ENCODE assay signal across 27 cellular contexts in genomic region chr5:170614071-170614490, GRCh38.
DNase-seq lines count a peak whose midpoint lies in the region; ATAC-seq and TF ChIP-seq lines count a peak whose summit lies in the region.
"Had no signal": no experiment of that assay in that cellular context is flagged by ENCODE, and none has a peak within 500 bp of the region (broad histone marks: within the 10 kb centered on the region; RNA-seq: fewer than 3 reads in every experiment).

No MANE protein-coding gene starts in this region.

- no peak overlapping the region for H4K91ac ChIP-seq in neuronal stem cell (ENCODE audit: low read depth, low read length, poor library complexity)

- H3K4me3 ChIP-seq in neuronal stem cell (ENCODE audit: low read length in 2 of 2): no peak overlapping the region
- H3K4me3 ChIP-seq: coronary artery, esophagus squamous epithelium, GM12878, hepatocyte, PC-9, vagina had no signal

- no peak overlapping the region for H3K27ac ChIP-seq in neuronal stem cell (replicated peaks; ENCODE audit: low read length)
- H3K27ac ChIP-seq: 22Rv1, coronary artery, hepatocyte, KMS-11, vagina had no signal

- DNase-seq in NCI-H82 (lab: John Stamatoyannopoulos, UW): peak; percentile 51
- DNase-seq in NCI-H82 treated with DMSO at 0.1 percent for 48 hours (lab: John Stamatoyannopoulos, UW; ENCODE audit: unreplicated experiment): no peak
- DNase-seq in NCI-H524 treated with DMSO at 0.1 percent for 48 hours (lab: John Stamatoyannopoulos, UW): peak; percentile 76
- peak; percentile 40 for DNase-seq in chondrocyte (ENCODE audit: low spot score)
- no peak for DNase-seq in neuronal stem cell (ENCODE audit: low spot score)
- DNase-seq in activated CD4-positive, alpha-beta T cell treated with anti-CD3 and anti-CD28 coated beads for 4 hours: no peak
- no peak for DNase-seq in NCI-H2196 (lab: John Stamatoyannopoulos, UW; ENCODE audit: unreplicated experiment)
- DNase-seq: activated CD4-positive, CD25-positive, alpha-beta regulatory T cell treated with anti-CD3 and anti-CD28 coated beads, Interleukin-2, amount 50 U/mL, for 72 hours; activated CD8-positive, alpha-beta T cell treated with anti-CD3 and anti-CD28 coated beads, Interleukin-2, amount 10 ng/mL, durations not matched to agents 7 days and 5 days; anterior cingulate cortex; esophagus squamous epithelium; foreskin melanocyte; HFFc6; left colon; NCI-H774; nucleus accumbens had no signal

- H4K8ac ChIP-seq in neuronal stem cell (ENCODE audit: low read depth, low read length): peak overlapping the region; percentile 21

- no CpG with 5 or more reads among the region's 5 CpGs for WGBS in neuronal stem cell (ENCODE audit: extremely low coverage in 2 of 2, insufficient read length in 2 of 2, insufficient replicate concordance in 1 of 2), 2 donors

- H3K9ac ChIP-seq in neuronal stem cell (ENCODE audit: low read depth, low read length, poor library complexity): no peak overlapping the region
- H3K9ac ChIP-seq: KMS-11 had no signal

- H3K36me3 ChIP-seq in neuronal stem cell (replicated peaks in 1 of 2; ENCODE audit: control insufficient read depth in 2 of 2, insufficient read depth in 2 of 2, low read length in 2 of 2): no peaks in the 10 kb centered on the region
- H3K36me3 ChIP-seq: esophagus squamous epithelium, vagina had no signal

- no peak overlapping the region for H3K4me2 ChIP-seq in neuronal stem cell (ENCODE audit: insufficient read depth, low read length, poor library complexity, severe bottlenecking)
- H3K4me2 ChIP-seq: hepatocyte, KMS-11 had no signal

- no peak overlapping the region for H3K23ac ChIP-seq in neuronal stem cell (ENCODE audit: low read depth, low read length, poor library complexity)

- no peaks in the 10 kb centered on the region for H3K27me3 Mint-ChIP-seq in chondrocyte (ENCODE audit: low read depth)

- H3K9me3 ChIP-seq in neuronal stem cell (replicated peaks in 1 of 2; ENCODE audit: control insufficient read depth in 2 of 2, insufficient read depth in 1 of 2, low read depth in 1 of 2, low read length in 2 of 2): no peaks in the 10 kb centered on the region
- H3K9me3 ChIP-seq: esophagus squamous epithelium, vagina had no signal

- H3K4me3 Mint-ChIP-seq in chondrocyte (ENCODE audit: unreplicated experiment): no peak overlapping the region
- H3K4me3 Mint-ChIP-seq: activated CD8-positive, alpha-beta T cell treated with anti-CD3 and anti-CD28 coated beads, Interleukin-2, amount 10 ng/mL, durations not matched to agents 7 days and 5 days; HFFc6; stimulated activated naive CD8-positive, alpha-beta T cell treated with anti-CD3 and anti-CD28 coated beads, Interleukin-15, Interleukin-2, amounts not matched to agents 100 ng/mL and 50 ng/mL, for 24 hours had no signal

- no peak overlapping the region for H3K18ac ChIP-seq in neuronal stem cell (ENCODE audit: low read length)

- H2BK15ac ChIP-seq in neuronal stem cell (ENCODE audit: low read length): no peak overlapping the region

- no peak overlapping the region for H2AK5ac ChIP-seq in neuronal stem cell (ENCODE audit: low read depth, low read length)

- H3K27me3 ChIP-seq in neuronal stem cell (ENCODE audit: control insufficient read depth in 3 of 3, insufficient read depth in 3 of 3, low read depth in 1 of 3, low read length in 3 of 3): peaks cover 0 to 6% (median 0%) of the 10 kb centered on the region in 3 experiments
- H3K27me3 ChIP-seq: esophagus squamous epithelium, vagina had no signal

- no peak overlapping the region for H2BK5ac ChIP-seq in neuronal stem cell (ENCODE audit: low read length)

- no peak overlapping the region for H3K4ac ChIP-seq in neuronal stem cell (ENCODE audit: low read length)

- no peak overlapping the region for H3K14ac ChIP-seq in neuronal stem cell (ENCODE audit: low read length)

- H3K4me1 Mint-ChIP-seq in chondrocyte (ENCODE audit: low read depth): peaks cover 7% of the 10 kb centered on the region

- H3K27ac Mint-ChIP-seq in chondrocyte (ENCODE audit: unreplicated experiment): no peak overlapping the region
- H3K27ac Mint-ChIP-seq: activated CD8-positive, alpha-beta T cell treated with anti-CD3 and anti-CD28 coated beads, Interleukin-2, amount 10 ng/mL, durations not matched to agents 7 days and 5 days; activated naive CD4-positive, alpha-beta T cell treated with anti-CD3 and anti-CD28 coated beads, Interleukin-2, amount 50 U/mL, for 72 hours; activated T-helper 2 cell treated with anti-CD3 and anti-CD28 coated beads, Interferon-gamma antibody, Interleukin-2, Interleukin-4, amounts not matched to agents 10 μg/mL and 5 μg/mL and 100 μg/mL, durations not matched to agents 14 hours and 24 hours and 36 hours; HFFc6; stimulated activated naive CD8-positive, alpha-beta T cell treated with anti-CD3 and anti-CD28 coated beads, Interleukin-15, Interleukin-2, amounts not matched to agents 100 ng/mL and 50 ng/mL, for 24 hours had no signal

- H3K36me3 Mint-ChIP-seq in chondrocyte (ENCODE audit: low read depth): no peaks in the 10 kb centered on the region
- H3K36me3 Mint-ChIP-seq: activated naive CD4-positive, alpha-beta T cell treated with anti-CD3 and anti-CD28 coated beads, Interleukin-2, amount 50 U/mL, for 72 hours had no signal

- no peak for TF ChIP-seq CTCF in chondrocyte (IDR thresholded peaks at IDR 0.05)

- no peak for ATAC-seq in GM18505 (IDR thresholded peaks at IDR 0.05; ENCODE audit: unreplicated experiment)
- ATAC-seq: activated CD8-positive, alpha-beta T cell treated with anti-CD3 and anti-CD28 coated beads, Interleukin-2, amount 10 ng/mL, durations not matched to agents 7 days and 5 days; GM12878; left colon had no signal

- no peak overlapping the region for H2BK120ac ChIP-seq in neuronal stem cell (ENCODE audit: low read depth, low read length)

- H3K4me1 ChIP-seq in neuronal stem cell (ENCODE audit: control insufficient read depth in 2 of 2, insufficient read depth in 1 of 2, low read depth in 1 of 2, low read length in 2 of 2): peaks cover 0 to 20% of the 10 kb centered on the region in 2 donors

- no peak overlapping the region for H2AFZ ChIP-seq in neuronal stem cell (ENCODE audit: low read length)
- H2AFZ ChIP-seq: hepatocyte, PC-9 had no signal

- H3K9me3 Mint-ChIP-seq in chondrocyte (ENCODE audit: low read depth): no peaks in the 10 kb centered on the region
- H3K9me3 Mint-ChIP-seq: activated naive CD4-positive, alpha-beta T cell treated with anti-CD3 and anti-CD28 coated beads, Interleukin-2, amount 50 U/mL, for 72 hours; activated T-helper 2 cell treated with anti-CD3 and anti-CD28 coated beads, Interferon-gamma antibody, Interleukin-2, Interleukin-4, amounts not matched to agents 10 μg/mL and 5 μg/mL and 100 μg/mL, durations not matched to agents 14 hours and 24 hours and 36 hours; HFFc6; stimulated activated naive CD8-positive, alpha-beta T cell treated with anti-CD3 and anti-CD28 coated beads, Interleukin-15, Interleukin-2, amounts not matched to agents 100 ng/mL and 50 ng/mL, for 24 hours had no signal

- no peaks in the 10 kb centered on the region for H3K79me1 ChIP-seq in neuronal stem cell (ENCODE audit: low read depth, low read length)

- H2BK12ac ChIP-seq in neuronal stem cell (ENCODE audit: low read length): no peak overlapping the region

- no peak for TF ChIP-seq POLR2A in GM18505 (IDR thresholded peaks at IDR 0.05; ENCODE audit: borderline replicate concordance, extremely low read depth, insufficient read depth, insufficient read length)

Comparison
In these comparisons a context has a peak if more than half of its experiments do, and no peak if none do; other contexts are left out.
1. DNase-seq: peak in NCI-H82 (single experiment), NCI-H524 treated with DMSO at 0.1 percent for 48 hours (single experiment) and chondrocyte (single experiment); none in NCI-H82 treated with DMSO at 0.1 percent for 48 hours (single experiment), neuronal stem cell (single experiment), activated CD4-positive, alpha-beta T cell treated with anti-CD3 and anti-CD28 coated beads for 4 hours (0 of 2) and NCI-H2196 (single experiment).